Comparison of ENCODE assay signal across 27 cellular contexts in genomic region chr1:108854226-108855019, GRCh38. TPM values are rescaled to one million over a fixed set of nuclear protein-coding genes. Genes with fewer than 3 reads are reported as not detected.
A peak's percentile ranks its signal among the peaks of the same experiment; 100 is the strongest.
DNase-seq lines count a peak whose midpoint lies in the region; ATAC-seq and TF ChIP-seq lines count a peak whose summit lies in the region.
"Had no signal": no experiment of that assay in that cellular context is flagged by ENCODE, and none has a peak within 500 bp of the region (broad histone marks: within the 10 kb centered on the region; RNA-seq: fewer than 3 reads in every experiment).

No MANE protein-coding gene starts in this region.

- H4K20me1 ChIP-seq in BLaER1 (no peaks in the 10 kb centered on the region), osteoblast (ENCODE audit: insufficient read depth, low read length) (no peaks in the 10 kb centered on the region), Karpas-422 (ENCODE audit: insufficient read depth, low read depth, low read length) (no peaks in the 10 kb centered on the region)

- H3K79me2 ChIP-seq in osteoblast (ENCODE audit: insufficient read depth, low read length) (no peaks in the 10 kb centered on the region), Karpas-422 (ENCODE audit: low read length) (no peaks in the 10 kb centered on the region)

- H3K27ac ChIP-seq in BLaER1 (peak overlapping the region; percentile 79), HEK293 (ENCODE audit: extremely low read depth, low read depth, low read length) (no peak overlapping the region), osteoblast (ENCODE audit: low read depth, low read length) (no peak overlapping the region), Karpas-422 (ENCODE audit: low read length) (no peak overlapping the region), caudate nucleus (ENCODE audit: low read depth, low read length) (no peak overlapping the region)
- H3K27ac ChIP-seq: lower lobe of right lung, Peyer's patch, SJCRH30 had no signal

- H3K27me3 ChIP-seq in BLaER1 (no peaks in the 10 kb centered on the region), osteoblast (ENCODE audit: insufficient read depth, low read length) (no peaks in the 10 kb centered on the region), Karpas-422 (ENCODE audit: low read length) (no peaks in the 10 kb centered on the region)
- H3K27me3 ChIP-seq: Peyer's patch had no signal

- no peaks in the 10 kb centered on the region for H3K36me3 Mint-ChIP-seq in activated T-cell treated with anti-CD3 and anti-CD28 coated beads, Interleukin-2, amount 50 U/mL, for 24 hours (ENCODE audit: low read depth)
- H3K36me3 Mint-ChIP-seq: type B pancreatic cell had no signal

- H3K4me1 Mint-ChIP-seq in activated T-cell treated with anti-CD3 and anti-CD28 coated beads, Interleukin-2, amount 50 U/mL, for 24 hours (ENCODE audit: low read depth) = peaks cover 9% of the 10 kb centered on the region

- CTCF ChIA-PET in HEK293 (lab: Yijun Ruan, JAX) = no interaction called here

- H3K9me3 Mint-ChIP-seq in activated T-cell treated with anti-CD3 and anti-CD28 coated beads, Interleukin-2, amount 50 U/mL, for 24 hours = no peaks in the 10 kb centered on the region
- H3K9me3 Mint-ChIP-seq: dendritic cell treated with granulocyte-macrophage colony-stimulating factor and Interleukin-4, amounts not matched to agents 40 ng/mL and 50 ng/mL, for 4 days; neural crest cell; type B pancreatic cell had no signal

- 0 out of 2 replicates have a peak overlapping the region, but pooled peaks have one; percentile 73 for H3K4me2 ChIP-seq in BLaER1
- H3K4me2 ChIP-seq in osteoblast (ENCODE audit: insufficient read depth, low read length) = peak overlapping the region; percentile 54
- H3K4me2 ChIP-seq in Karpas-422 (ENCODE audit: low read depth, low read length, poor library complexity, severe bottlenecking) = no peak overlapping the region

- H3K27ac Mint-ChIP-seq in activated T-cell treated with anti-CD3 and anti-CD28 coated beads, Interleukin-2, amount 50 U/mL, for 24 hours = no peak overlapping the region
- H3K27ac Mint-ChIP-seq: dendritic cell treated with granulocyte-macrophage colony-stimulating factor and Interleukin-4, amounts not matched to agents 40 ng/mL and 50 ng/mL, for 4 days; progenitor cell of endocrine pancreas; type B pancreatic cell had no signal

- no peak for ATAC-seq in HG03025 (IDR thresholded peaks at IDR 0.05; ENCODE audit: low FRiP score, unreplicated experiment)
- ATAC-seq: lower lobe of right lung had no signal

- H3K36me3 ChIP-seq in BLaER1 (no peaks in the 10 kb centered on the region), HEK293 (ENCODE audit: control insufficient read depth in 2 of 2, insufficient read depth in 1 of 2, low read length in 2 of 2) (no peaks in the 10 kb centered on the region), osteoblast (ENCODE audit: insufficient read depth, low read length) (no peaks in the 10 kb centered on the region), Karpas-422 (ENCODE audit: insufficient read depth, low read length) (no peaks in the 10 kb centered on the region)
- H3K36me3 ChIP-seq: lower lobe of right lung, Peyer's patch, SJCRH30 had no signal

- no peak overlapping the region for H3K4me3 Mint-ChIP-seq in activated T-cell treated with anti-CD3 and anti-CD28 coated beads, Interleukin-2, amount 50 U/mL, for 24 hours
- H3K4me3 Mint-ChIP-seq: dendritic cell treated with granulocyte-macrophage colony-stimulating factor and Interleukin-4, amounts not matched to agents 40 ng/mL and 50 ng/mL, for 4 days; neural crest cell; type B pancreatic cell had no signal

- POLR2A ChIA-PET in HEK293 (lab: Yijun Ruan, JAX) = no interaction called here

- peak; percentile 20 for DNase-seq in dedifferentiated amniotic fluid mesenchymal stem cell (ENCODE audit: extremely low spot score)
- DNase-seq in osteoblast (ENCODE audit: insufficient read length, low spot score, missing footprints) = no peak
- DNase-seq in Karpas-422 = no peak
- no peak for DNase-seq in activated T-cell treated with anti-CD3 and anti-CD28 coated beads, Interleukin-2, amount 50 U/mL, for 24 hours
- no peak for DNase-seq in caudate nucleus (lab: John Stamatoyannopoulos, UW)
- DNase-seq: activated CD4-positive, alpha-beta T cell treated with anti-CD3 and anti-CD28 coated beads for 1 hour; activated naive CD4-positive, alpha-beta T cell; activated T-cell treated with anti-CD3 and anti-CD28 coated beads, Interleukin-2, amount 50 U/mL, for 1 hour; C1 segment of cervical spinal cord; Caco-2; Kasumi-1; lower lobe of right lung; NCI-H1092; NCI-H187; NCI-H2171 treated with DMSO at 0.1 percent for 48 hours; NCI-H524 treated with DMSO at 0.1 percent for 48 hours; Peyer's patch; SJCRH30 had no signal

- peak overlapping the region; percentile 4 for H2AFZ ChIP-seq in osteoblast (ENCODE audit: low read length)
- H2AFZ ChIP-seq in Karpas-422 (ENCODE audit: low read length) = no peak overlapping the region

- H3K4me3 ChIP-seq in BLaER1 (no peak overlapping the region), HEK293 (ENCODE audit: low read depth, low read length) (no peak overlapping the region), osteoblast (ENCODE audit: insufficient read depth, low read length) (peak overlapping the region; percentile 5), Karpas-422 (ENCODE audit: low read length) (no peak overlapping the region)
- H3K4me3 ChIP-seq: lower lobe of right lung, Peyer's patch, SJCRH30 had no signal

- no peak for TF ChIP-seq CTCF in HEK293 (tag by site-specific recombination; IDR thresholded peaks at IDR 0.05)
- TF ChIP-seq CTCF in osteoblast (IDR thresholded peaks at IDR 0.05; ENCODE audit: extremely low read depth, low read depth, low read length) = no peak

- H3K9me2 ChIP-seq in Karpas-422 (replicated peaks; ENCODE audit: insufficient read depth, low read length) = no peaks in the 10 kb centered on the region

- H3K4me1 ChIP-seq in BLaER1 (peaks cover 49% of the 10 kb centered on the region), HEK293 (ENCODE audit: control insufficient read depth, insufficient read depth, low read length) (no peaks in the 10 kb centered on the region), osteoblast (ENCODE audit: insufficient read depth, low read length) (peaks cover 18% of the 10 kb centered on the region), Karpas-422 (ENCODE audit: low read length) (no peaks in the 10 kb centered on the region)
- H3K4me1 ChIP-seq: Caco-2, Peyer's patch had no signal

- H3K9me3 ChIP-seq in BLaER1 = no peaks in the 10 kb centered on the region
- no peaks in the 10 kb centered on the region for H3K9me3 ChIP-seq in HEK293 (ENCODE audit: control insufficient read depth, insufficient read depth, low read depth, low read length)
- H3K9me3 ChIP-seq in osteoblast (ENCODE audit: low read depth, low read length) = no peaks in the 10 kb centered on the region
- no peaks in the 10 kb centered on the region for H3K9me3 ChIP-seq in Karpas-422 (ENCODE audit: low read length)
- H3K9me3 ChIP-seq: Caco-2, lower lobe of right lung, Peyer's patch, SJCRH30 had no signal

- H3K9ac ChIP-seq in BLaER1 = no peak overlapping the region
- no peak overlapping the region for H3K9ac ChIP-seq in Karpas-422 (ENCODE audit: low read length)

- peaks cover 28% of the 10 kb centered on the region for H3K27me3 Mint-ChIP-seq in activated T-cell treated with anti-CD3 and anti-CD28 coated beads, Interleukin-2, amount 50 U/mL, for 24 hours
- H3K27me3 Mint-ChIP-seq: dendritic cell treated with granulocyte-macrophage colony-stimulating factor and Interleukin-4, amounts not matched to agents 40 ng/mL and 50 ng/mL, for 4 days had no signal

TF ChIP-seq in HEK293, 187 proteins besides CTCF, POLR2A, EP300 and RAD21:
- TF ChIP-seq PRDM1 (tag by site-specific recombination; IDR thresholded peaks at IDR 0.05) = 0 out of 2 replicates have a peak, but pooled peaks have one; percentile 10
- no peak for TF ChIP-seq ZBTB1 (tag by site-specific recombination; IDR thresholded peaks at IDR 0.05)

RNA-seq across cellular contexts. Expression of gene AKNAD1, which starts 2.5 kb away (rescaled TPM):
- total RNA-seq in osteoblast = not detected in 2 replicates
- total RNA-seq in Karpas-422 (2014; rRNA removed; shearing (Covaris generic); ENCODE audit: low replicate concordance) = not detected in 2 replicates
- total RNA-seq: Caco-2; Daoy; Peyer's patch; progenitor cell of endocrine pancreas; T-helper 1 cell treated with Interleukin-12 subunit alpha and Interleukin-12 subunit beta and Interleukin-4 antibody, amounts not matched to agents 30 ng/mL and 1 ng/mL, for 36 hours had no signal

RNA-seq across cellular contexts. Expression of gene GPSM2, which starts 22.4 kb away (rescaled TPM):
- 21.4 and 21.8 TPM in 2 replicates for total RNA-seq in osteoblast
- 13.7 and 18.3 TPM in 2 replicates for total RNA-seq in Karpas-422 (2014; rRNA removed; shearing (Covaris generic); ENCODE audit: low replicate concordance)
